In the genomic region with DNA sequence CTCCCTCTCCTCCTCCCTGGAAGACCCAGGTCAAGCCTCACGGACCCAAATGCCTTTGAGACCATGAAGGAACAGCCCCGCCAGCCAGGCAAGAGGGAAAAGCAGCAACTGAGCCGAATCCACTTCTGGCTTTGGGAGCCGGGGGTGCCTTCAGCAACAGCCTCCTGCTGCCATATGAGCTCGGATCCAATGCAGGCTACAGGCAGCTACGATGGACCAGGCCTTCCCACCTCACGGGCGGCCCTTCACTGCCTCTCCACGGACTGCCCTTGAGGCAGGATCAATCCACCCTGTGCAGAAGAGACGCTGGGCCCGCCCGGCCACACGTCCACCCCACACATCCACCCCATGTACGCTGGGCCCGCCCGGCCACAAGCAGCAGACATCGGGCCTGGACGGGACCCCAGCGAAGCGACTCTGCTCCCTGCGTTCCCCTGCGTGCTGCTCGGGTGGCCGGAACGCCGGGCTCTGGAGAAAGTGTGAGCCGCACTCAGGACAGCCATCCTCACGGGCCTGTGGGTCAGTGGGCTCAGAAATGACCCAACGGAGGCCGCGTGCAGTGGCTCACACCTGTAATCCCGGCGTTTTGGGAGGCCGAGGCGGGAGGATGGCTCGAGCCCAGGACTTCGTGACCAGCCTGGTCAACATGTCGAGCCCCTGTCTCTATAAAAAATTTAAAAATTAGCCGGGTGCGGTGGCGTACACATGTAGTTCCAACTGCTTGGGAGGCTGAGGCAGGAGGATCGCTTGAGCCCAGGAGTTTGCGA, we compare ENCODE assay signal across 13 cellular contexts.
DNase-seq lines count a peak whose midpoint lies in the region; ATAC-seq, FAIRE-seq and TF ChIP-seq lines count a peak whose summit lies in the region.
"Had no signal": no experiment of that assay in that cellular context is flagged by ENCODE, and none has a peak within 500 bp of the region (broad histone marks: within the 10 kb centered on the region; RNA-seq: fewer than 3 reads in every experiment).

No MANE protein-coding gene starts in this region.

- peaks cover 0 to 10% of the 10 kb centered on the region in 2 donors for H3K4me1 ChIP-seq in kidney (ENCODE audit: control insufficient read depth in 1 of 2, insufficient read depth in 1 of 2, low read depth in 1 of 2, low read length in 2 of 2)
- H3K4me1 ChIP-seq in stomach: peaks cover 17 to 50% (median 44%) of the 10 kb centered on the region in 4 donors

- H3K27ac ChIP-seq in RWPE1: peak overlapping the region; percentile 36
- no peak overlapping the region for H3K27ac ChIP-seq in kidney (ENCODE audit: low read depth in 2 of 2, low read length in 2 of 2)
- peak overlapping the region; percentile 67 to 88 (median 81) for H3K27ac ChIP-seq in stomach

- no peak for TF ChIP-seq CTCF in activated CD8-positive, alpha-beta T cell treated with anti-CD3 and anti-CD28 coated beads for 36 hours (IDR thresholded peaks at IDR 0.05)
- TF ChIP-seq CTCF in RWPE1 (conservative IDR thresholded peaks at IDR 0.05; ENCODE audit: low read depth) (no peak), kidney (IDR thresholded peaks at IDR 0.05; ENCODE audit: borderline replicate concordance, extremely low read depth, insufficient read depth) (no peak), stomach (IDR thresholded peaks at IDR 0.05) (no peak)

- peak; percentile 18 for ATAC-seq in activated CD8-positive, alpha-beta T cell treated with anti-CD3 and anti-CD28 coated beads, Interleukin-2, amount 10 ng/mL, durations not matched to agents 7 days and 5 days
- no peak for ATAC-seq in activated CD8-positive, alpha-beta T cell treated with anti-CD3 and anti-CD28 coated beads for 36 hours
- ATAC-seq: naive thymus-derived CD4-positive, alpha-beta T cell; PC-3 had no signal

- no peak for FAIRE-seq in kidney (lab: Jason Lieb, UNC)

- POLR2A ChIA-PET in activated CD8-positive, alpha-beta T cell treated with anti-CD3 and anti-CD28 coated beads, Interleukin-2, amount 10 ng/mL, durations not matched to agents 7 days and 5 days (lab: Charles Lee): no interaction called here
- POLR2A ChIA-PET in activated CD8-positive, alpha-beta T cell treated with anti-CD3 and anti-CD28 coated beads for 36 hours (lab: Charles Lee): no interaction called here
- POLR2A ChIA-PET in RWPE1 (lab: Yijun Ruan, JAX; ENCODE audit: low non-redundant PET): no interaction called here

- no peak for TF ChIP-seq EP300 in stomach (IDR thresholded peaks at IDR 0.05)

- no peaks in the 10 kb centered on the region for H3K9me3 Mint-ChIP-seq in activated CD8-positive, alpha-beta T cell treated with anti-CD3 and anti-CD28 coated beads, Interleukin-2, amount 10 ng/mL, durations not matched to agents 7 days and 5 days (ENCODE audit: insufficient read depth)
- H3K9me3 Mint-ChIP-seq in activated CD8-positive, alpha-beta T cell treated with anti-CD3 and anti-CD28 coated beads for 36 hours: no peaks in the 10 kb centered on the region
- H3K9me3 Mint-ChIP-seq: naive thymus-derived CD4-positive, alpha-beta T cell had no signal

- H3K27ac Mint-ChIP-seq in activated CD8-positive, alpha-beta T cell treated with anti-CD3 and anti-CD28 coated beads, Interleukin-2, amount 10 ng/mL, durations not matched to agents 7 days and 5 days: no peak overlapping the region
- H3K27ac Mint-ChIP-seq in activated CD8-positive, alpha-beta T cell treated with anti-CD3 and anti-CD28 coated beads for 36 hours: no peak overlapping the region

- no peaks in the 10 kb centered on the region for H3K27me3 Mint-ChIP-seq in activated CD8-positive, alpha-beta T cell treated with anti-CD3 and anti-CD28 coated beads, Interleukin-2, amount 10 ng/mL, durations not matched to agents 7 days and 5 days (ENCODE audit: low read depth)
- H3K27me3 Mint-ChIP-seq in activated CD8-positive, alpha-beta T cell treated with anti-CD3 and anti-CD28 coated beads for 36 hours: no peaks in the 10 kb centered on the region
- H3K27me3 Mint-ChIP-seq: naive thymus-derived CD4-positive, alpha-beta T cell had no signal

- no peaks in the 10 kb centered on the region for H3K36me3 Mint-ChIP-seq in activated CD8-positive, alpha-beta T cell treated with anti-CD3 and anti-CD28 coated beads, Interleukin-2, amount 10 ng/mL, durations not matched to agents 7 days and 5 days (ENCODE audit: low read depth)
- H3K36me3 Mint-ChIP-seq in activated CD8-positive, alpha-beta T cell treated with anti-CD3 and anti-CD28 coated beads for 36 hours (ENCODE audit: low read depth): no peaks in the 10 kb centered on the region
- H3K36me3 Mint-ChIP-seq: naive thymus-derived CD4-positive, alpha-beta T cell had no signal

- no peak overlapping the region for H3K9ac ChIP-seq in kidney (ENCODE audit: low read length in 2 of 2)

- DNase-seq in activated CD8-positive, alpha-beta T cell treated with anti-CD3 and anti-CD28 coated beads, Interleukin-2, amount 10 ng/mL, durations not matched to agents 7 days and 5 days: no peak
- DNase-seq in activated CD8-positive, alpha-beta T cell treated with anti-CD3 and anti-CD28 coated beads for 36 hours: no peak
- DNase-seq in RWPE1 (ENCODE audit: low spot score) (no peak), kidney (peak; percentile 70), stomach (peak; percentile 25), NCI-H2227 treated with DMSO at 0.1 percent for 48 hours (lab: John Stamatoyannopoulos, UW) (no peak), Kasumi-1 (lab: John Stamatoyannopoulos, UW) (no peak), NCI-H2081 (lab: John Stamatoyannopoulos, UW) (no peak)
- DNase-seq: DMS79, PC-3, T1000 had no signal

- peaks cover 0 to 44% (median 8%) of the 10 kb centered on the region in 3 donors for H3K27me3 ChIP-seq in stomach

- H3K36me3 ChIP-seq in kidney (ENCODE audit: control insufficient read depth in 1 of 2, insufficient read depth in 2 of 2, low read length in 2 of 2) (no peaks in the 10 kb centered on the region), stomach (no peaks in the 10 kb centered on the region)

- intact Hi-C loops in activated CD8-positive, alpha-beta T cell treated with anti-CD3 and anti-CD28 coated beads for 36 hours (cut with micrococcal nuclease): no loop called here
- intact Hi-C loops in kidney (cut with DNase I) (no loop called here), stomach (cut with DNase I; ENCODE audit: low total_unique reads) (no loop called here)

- peaks cover 3% of the 10 kb centered on the region for H3K4me1 Mint-ChIP-seq in activated CD8-positive, alpha-beta T cell treated with anti-CD3 and anti-CD28 coated beads, Interleukin-2, amount 10 ng/mL, durations not matched to agents 7 days and 5 days (ENCODE audit: low read depth)
- H3K4me1 Mint-ChIP-seq in activated CD8-positive, alpha-beta T cell treated with anti-CD3 and anti-CD28 coated beads for 36 hours (ENCODE audit: low read depth): peaks cover 8% of the 10 kb centered on the region

- CTCF ChIA-PET in activated CD8-positive, alpha-beta T cell treated with anti-CD3 and anti-CD28 coated beads, Interleukin-2, amount 10 ng/mL, durations not matched to agents 7 days and 5 days (lab: Charles Lee): no interaction called here
- CTCF ChIA-PET in activated CD8-positive, alpha-beta T cell treated with anti-CD3 and anti-CD28 coated beads for 36 hours (lab: Charles Lee): interaction anchor here (0.9 to 1.1 kb wide), 2 partner anchors 10 to 40 kb away, joined by 3 to 4 read pairs; no protein-coding TSS in a partner anchor
- CTCF ChIA-PET in RWPE1 (lab: Yijun Ruan, JAX): no interaction called here

- no peak overlapping the region for H3K4me3 Mint-ChIP-seq in activated CD8-positive, alpha-beta T cell treated with anti-CD3 and anti-CD28 coated beads, Interleukin-2, amount 10 ng/mL, durations not matched to agents 7 days and 5 days
- H3K4me3 Mint-ChIP-seq in activated CD8-positive, alpha-beta T cell treated with anti-CD3 and anti-CD28 coated beads for 36 hours: no peak overlapping the region
- H3K4me3 Mint-ChIP-seq: naive thymus-derived CD4-positive, alpha-beta T cell had no signal

- H3K4me3 ChIP-seq in kidney (ENCODE audit: low read length in 2 of 2): no peak overlapping the region
- no peak overlapping the region for H3K4me3 ChIP-seq in stomach
- H3K4me3 ChIP-seq: smooth muscle cell had no signal

- H3K9me3 ChIP-seq in kidney (ENCODE audit: control insufficient read depth in 1 of 2, low read length in 2 of 2): no peaks in the 10 kb centered on the region
- no peaks in the 10 kb centered on the region for H3K9me3 ChIP-seq in stomach

- no peak for TF ChIP-seq POLR2A in stomach (IDR thresholded peaks at IDR 0.05)

- WGBS in stomach, 5 donors: 91 to 97% (median 91%) methylated on average over 33 to 43 of the region's 43 CpGs

Comparison
In these comparisons a context has a peak if more than half of its experiments do, and no peak if none do; other contexts are left out.
1. DNase-seq: peak in kidney (single experiment) and stomach (single experiment); none in activated CD8-positive, alpha-beta T cell treated with anti-CD3 and anti-CD28 coated beads, Interleukin-2, amount 10 ng/mL, durations not matched to agents 7 days and 5 days (single experiment), activated CD8-positive, alpha-beta T cell treated with anti-CD3 and anti-CD28 coated beads for 36 hours (single experiment), RWPE1 (single experiment), NCI-H2227 treated with DMSO at 0.1 percent for 48 hours (single experiment), Kasumi-1 (0 of 2) and NCI-H2081 (0 of 2).
2. H3K27ac ChIP-seq: peak in RWPE1 (single experiment) and stomach (5 of 5); none in kidney (0 of 2).